ENCODE assay signal across 7 cellular contexts in the genomic region with DNA sequence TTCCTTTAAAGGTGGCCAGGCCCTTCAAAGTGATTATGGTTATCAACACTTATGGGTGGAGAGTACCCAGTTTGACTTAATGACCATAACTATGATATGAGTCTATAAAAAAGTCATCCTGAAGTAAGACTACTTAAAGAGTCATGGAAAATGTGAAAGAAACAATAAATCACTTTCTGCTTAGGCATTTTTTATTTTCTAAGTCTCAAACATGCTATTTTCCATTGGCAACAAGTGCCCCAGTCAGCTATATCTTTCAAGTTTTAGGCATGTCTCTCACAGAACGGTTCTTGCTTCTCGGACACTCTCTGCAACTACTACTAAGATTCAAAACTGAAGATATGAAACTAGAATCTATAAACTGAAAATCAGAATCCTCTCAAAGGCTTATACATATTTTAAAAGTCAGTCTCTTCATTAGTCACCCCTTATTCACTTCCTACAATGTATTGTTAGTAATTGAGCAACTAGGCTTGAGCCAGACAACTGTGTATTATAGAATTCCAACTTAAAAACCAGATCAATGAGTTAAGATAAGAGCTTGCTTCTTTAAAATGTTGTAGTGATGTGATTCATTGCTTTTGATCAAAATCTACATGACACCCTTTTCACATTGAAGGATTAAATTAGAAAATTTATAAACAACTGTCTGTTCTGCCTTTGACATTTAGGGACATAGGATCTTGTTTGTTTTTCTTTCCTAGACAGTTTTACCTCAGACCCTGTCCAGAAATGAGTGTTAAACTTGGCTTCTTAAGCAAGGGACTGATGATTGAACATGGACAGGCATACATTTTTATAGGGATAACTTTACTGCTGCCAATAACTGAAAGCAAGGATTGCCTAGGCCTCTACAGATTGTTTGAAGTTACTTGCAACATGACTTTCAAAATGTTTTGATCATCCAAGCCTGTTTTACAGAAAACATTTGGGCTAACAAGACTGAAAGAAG.
A peak's percentile ranks its signal among the peaks of the same experiment; 100 is the strongest.
DNase-seq lines count a peak whose midpoint lies in the region; ATAC-seq and FAIRE-seq lines count a peak whose summit lies in the region.

No MANE protein-coding gene starts in this region.

- H3K27me3 Mint-ChIP-seq in dendritic cell treated with granulocyte-macrophage colony-stimulating factor and Interleukin-4, amounts not matched to agents 40 ng/mL and 50 ng/mL, for 4 days, result no peaks in the 10 kb centered on the region

- peaks cover 65% of the 10 kb centered on the region for H3K36me3 Mint-ChIP-seq in dendritic cell treated with granulocyte-macrophage colony-stimulating factor and Interleukin-4, amounts not matched to agents 40 ng/mL and 50 ng/mL, for 4 days (ENCODE audit: low read depth)

- DNase-seq in GM19239 (ENCODE audit: insufficient read length, low spot score), result no peak
- DNase-seq in stimulated activated naive CD8-positive, alpha-beta T cell treated with anti-CD3 and anti-CD28 coated beads, Interleukin-15, Interleukin-2, amounts not matched to agents 100 U/mL and 50 U/mL, for 24 hours, result no peak
- no peak for DNase-seq in HPDE6-E6E7 (ENCODE audit: extremely low spot score)
- no peak for DNase-seq in HUDEP-2 (lab: John Stamatoyannopoulos, UW; ENCODE audit: unreplicated experiment in 76 of 76)

- peaks cover 32% of the 10 kb centered on the region for H3K4me1 Mint-ChIP-seq in dendritic cell treated with granulocyte-macrophage colony-stimulating factor and Interleukin-4, amounts not matched to agents 40 ng/mL and 50 ng/mL, for 4 days (ENCODE audit: low read depth)

- peak overlapping the region; percentile 45 for H3K4me3 Mint-ChIP-seq in dendritic cell treated with granulocyte-macrophage colony-stimulating factor and Interleukin-4, amounts not matched to agents 40 ng/mL and 50 ng/mL, for 4 days

- peak; percentile 79 for FAIRE-seq in GM19239 (lab: Jason Lieb, UNC)

- ATAC-seq in HG03521 (IDR thresholded peaks at IDR 0.05; ENCODE audit: unreplicated experiment) (peak; percentile 16), HG02588 (IDR thresholded peaks at IDR 0.05; ENCODE audit: unreplicated experiment) (no peak)
- ATAC-seq in stimulated activated naive CD8-positive, alpha-beta T cell treated with anti-CD3 and anti-CD28 coated beads, Interleukin-15, Interleukin-2, amounts not matched to agents 100 U/mL and 50 U/mL, for 24 hours, result peak; percentile 14

- intact Hi-C loops in dendritic cell treated with granulocyte-macrophage colony-stimulating factor and Interleukin-4, amounts not matched to agents 40 ng/mL and 50 ng/mL, for 4 days (cut with micrococcal nuclease), result loop anchor here (5.0 kb wide), 2 partner anchors 72 to 132 kb away; no protein-coding TSS in a partner anchor

- no peak overlapping the region for H3K27ac Mint-ChIP-seq in dendritic cell treated with granulocyte-macrophage colony-stimulating factor and Interleukin-4, amounts not matched to agents 40 ng/mL and 50 ng/mL, for 4 days

- no peaks in the 10 kb centered on the region for H3K9me3 Mint-ChIP-seq in dendritic cell treated with granulocyte-macrophage colony-stimulating factor and Interleukin-4, amounts not matched to agents 40 ng/mL and 50 ng/mL, for 4 days
